18 cellular contexts compared by ENCODE assay signal in genomic region chr4:155383541-155383940, GRCh38. TPM values are rescaled to one million over a fixed set of nuclear protein-coding genes. Genes with fewer than 3 reads are reported as not detected.
DNase-seq lines count a peak whose midpoint lies in the region; ATAC-seq, FAIRE-seq and TF ChIP-seq lines count a peak whose summit lies in the region.
"Had no signal": no experiment of that assay in that cellular context is flagged by ENCODE, and none has a peak within 500 bp of the region (broad histone marks: within the 10 kb centered on the region; RNA-seq: fewer than 3 reads in every experiment).

No MANE protein-coding gene starts in this region.

- FAIRE-seq in pancreas (lab: Jason Lieb, UNC), result no peak
- FAIRE-seq: GM12878, GM18507, H1, HepG2, HTR-8/SVneo had no signal

- peak; percentile 26 for DNase-seq in Calu3
- no peak for DNase-seq in left lung
- peak in 1 of 6 donors; percentile 22 for DNase-seq in pancreas
- DNase-seq in T-helper 2 cell, result no peak
- no peak for DNase-seq in osteoblast (ENCODE audit: insufficient read length, low spot score, missing footprints)
- no peak for DNase-seq in ascending aorta (ENCODE audit: low spot score in 2 of 2)
- DNase-seq in SW480 (ENCODE audit: low spot score), result no peak
- DNase-seq: ACHN; CD4-positive, CD25-positive, alpha-beta regulatory T cell; DMS 273 treated with DMSO at 0.1 percent for 48 hours had no signal

- no peaks in the 10 kb centered on the region for H4K20me1 ChIP-seq in osteoblast (ENCODE audit: insufficient read depth, low read length)
- H4K20me1 ChIP-seq: BLaER1 treated with 17β-estradiol and CSF1 and Interleukin-3, amounts not matched to agents 10 nM and 100 nM had no signal

- H3K4me1 ChIP-seq in left lung (no peaks in the 10 kb centered on the region), pancreas (no peaks in the 10 kb centered on the region), osteoblast (ENCODE audit: insufficient read depth, low read length) (no peaks in the 10 kb centered on the region), ascending aorta (no peaks in the 10 kb centered on the region)
- H3K4me1 ChIP-seq: BLaER1 treated with 17β-estradiol and CSF1 and Interleukin-3, amounts not matched to agents 10 nM and 100 nM; HAP-1 had no signal

- H3K27ac ChIP-seq in VCaP, result peak overlapping the region; percentile 30; the same call in 1 of the 2 replicates
- no peak overlapping the region for H3K27ac ChIP-seq in left lung
- H3K27ac ChIP-seq in pancreas, result no peak overlapping the region
- H3K27ac ChIP-seq in osteoblast (ENCODE audit: low read depth, low read length), result no peak overlapping the region
- H3K27ac ChIP-seq in ascending aorta, result no peak overlapping the region
- H3K27ac ChIP-seq: BLaER1 treated with 17β-estradiol and CSF1 and Interleukin-3, amounts not matched to agents 10 nM and 100 nM had no signal

- ATAC-seq in left lung (peak; percentile 73), pancreas (peak; percentile 43 to 75 (median 60))
- ATAC-seq: GM12878, HepG2 had no signal

- H3K79me2 ChIP-seq in osteoblast (ENCODE audit: insufficient read depth, low read length), result no peaks in the 10 kb centered on the region

- H3K9me3 Mint-ChIP-seq in Calu3 (ENCODE audit: low read depth, unreplicated experiment), result no peaks in the 10 kb centered on the region

- H3K9me3 ChIP-seq in left lung, result no peaks in the 10 kb centered on the region
- H3K9me3 ChIP-seq in pancreas, result no peaks in the 10 kb centered on the region
- H3K9me3 ChIP-seq in osteoblast (ENCODE audit: low read depth, low read length), result no peaks in the 10 kb centered on the region
- H3K9me3 ChIP-seq in ascending aorta, result no peaks in the 10 kb centered on the region
- H3K9me3 ChIP-seq: BLaER1 treated with 17β-estradiol and CSF1 and Interleukin-3, amounts not matched to agents 10 nM and 100 nM; HAP-1 had no signal

- no peak overlapping the region for H2AFZ ChIP-seq in osteoblast (ENCODE audit: low read length)

- WGBS in pancreas, 2 donors, result 40 to 44% methylated on average over 4 of the region's 4 CpGs

- no TSS peak for BruUV-seq in Calu3 (replicated peaks; lab: Mats Ljungman, UMichigan)

- CTCF ChIA-PET in Calu3 (lab: Charles Lee), result no interaction called here

- H3K4me2 ChIP-seq in osteoblast (ENCODE audit: insufficient read depth, low read length), result no peak overlapping the region
- H3K4me2 ChIP-seq: BLaER1 treated with 17β-estradiol and CSF1 and Interleukin-3, amounts not matched to agents 10 nM and 100 nM had no signal

- no peak overlapping the region for H3K4me3 ChIP-seq in left lung
- no peak overlapping the region for H3K4me3 ChIP-seq in pancreas
- no peak overlapping the region for H3K4me3 ChIP-seq in osteoblast (ENCODE audit: insufficient read depth, low read length)
- H3K4me3 ChIP-seq in ascending aorta, result no peak overlapping the region
- H3K4me3 ChIP-seq: BLaER1 treated with 17β-estradiol and CSF1 and Interleukin-3, amounts not matched to agents 10 nM and 100 nM; GM12878; HAP-1 had no signal

- H3K27me3 ChIP-seq in left lung (no peaks in the 10 kb centered on the region), pancreas (no peaks in the 10 kb centered on the region), osteoblast (ENCODE audit: insufficient read depth, low read length) (peaks cover 8% of the 10 kb centered on the region), ascending aorta (no peaks in the 10 kb centered on the region)
- H3K27me3 ChIP-seq: BLaER1 treated with 17β-estradiol and CSF1 and Interleukin-3, amounts not matched to agents 10 nM and 100 nM had no signal

- H3K27ac Mint-ChIP-seq in Calu3 (ENCODE audit: unreplicated experiment), result no peak overlapping the region

- no peak overlapping the region for H3K4me3 Mint-ChIP-seq in Calu3 (ENCODE audit: low read depth, unreplicated experiment)
- H3K4me3 Mint-ChIP-seq: CD4-positive, CD25-positive, alpha-beta regulatory T cell had no signal

- H3K27me3 Mint-ChIP-seq in Calu3 (ENCODE audit: unreplicated experiment), result peaks cover 15% of the 10 kb centered on the region
- H3K27me3 Mint-ChIP-seq: CD4-positive, CD25-positive, alpha-beta regulatory T cell had no signal

- H3K36me3 ChIP-seq in left lung (no peaks in the 10 kb centered on the region), pancreas (no peaks in the 10 kb centered on the region), osteoblast (ENCODE audit: insufficient read depth, low read length) (no peaks in the 10 kb centered on the region), ascending aorta (no peaks in the 10 kb centered on the region)
- H3K36me3 ChIP-seq: BLaER1 treated with 17β-estradiol and CSF1 and Interleukin-3, amounts not matched to agents 10 nM and 100 nM; HAP-1 had no signal

- intact Hi-C loops in Calu3 (cut with micrococcal nuclease; ENCODE audit: unreplicated experiment), result no loop called here
- intact Hi-C loops in left lung (cut with DNase I), result no loop called here
- intact Hi-C loops in pancreas (cut with DNase I), result no loop called here
- intact Hi-C loops in ascending aorta (cut with DNase I), result no loop called here

- H3K4me1 Mint-ChIP-seq in Calu3 (ENCODE audit: low read depth, unreplicated experiment), result peaks cover 17% of the 10 kb centered on the region
- H3K4me1 Mint-ChIP-seq: CD4-positive, CD25-positive, alpha-beta regulatory T cell had no signal

- TF ChIP-seq CTCF in Calu3 (IDR thresholded peaks at IDR 0.05; ENCODE audit: unreplicated experiment) (no peak), VCaP (conservative IDR thresholded peaks at IDR 0.05) (no peak), left lung (IDR thresholded peaks at IDR 0.05) (no peak), pancreas (IDR thresholded peaks at IDR 0.05) (no peak), osteoblast (IDR thresholded peaks at IDR 0.05; ENCODE audit: extremely low read depth, low read depth, low read length) (no peak), ascending aorta (IDR thresholded peaks at IDR 0.05) (no peak)

- H3K36me3 Mint-ChIP-seq in Calu3 (ENCODE audit: insufficient read depth, unreplicated experiment), result no peaks in the 10 kb centered on the region
- H3K36me3 Mint-ChIP-seq: CD4-positive, CD25-positive, alpha-beta regulatory T cell had no signal

RNA-seq across cellular contexts. Expression of gene MAP9, which starts 6.8 kb away (rescaled TPM):
- total RNA-seq in Calu3 (2022) (9.4 and 10.3 TPM in 2 replicates), left lung (10 to 100 TPM; 12.2 to 20.7 TPM), pancreas (10 to 100 TPM in 1 of 6 donors, 1 to 10 TPM in 5; 4.2 to 10.1 (median 6.7) TPM), osteoblast (18.1 and 19.7 TPM in 2 replicates), ascending aorta (5.2 TPM)
- 1 to 10 TPM; 2.7 to 4.9 TPM for polyA plus RNA-seq in pancreas
- total RNA-seq: HepG2 had no signal
- polyA plus RNA-seq: HepG2 had no signal
